In the genomic region with DNA sequence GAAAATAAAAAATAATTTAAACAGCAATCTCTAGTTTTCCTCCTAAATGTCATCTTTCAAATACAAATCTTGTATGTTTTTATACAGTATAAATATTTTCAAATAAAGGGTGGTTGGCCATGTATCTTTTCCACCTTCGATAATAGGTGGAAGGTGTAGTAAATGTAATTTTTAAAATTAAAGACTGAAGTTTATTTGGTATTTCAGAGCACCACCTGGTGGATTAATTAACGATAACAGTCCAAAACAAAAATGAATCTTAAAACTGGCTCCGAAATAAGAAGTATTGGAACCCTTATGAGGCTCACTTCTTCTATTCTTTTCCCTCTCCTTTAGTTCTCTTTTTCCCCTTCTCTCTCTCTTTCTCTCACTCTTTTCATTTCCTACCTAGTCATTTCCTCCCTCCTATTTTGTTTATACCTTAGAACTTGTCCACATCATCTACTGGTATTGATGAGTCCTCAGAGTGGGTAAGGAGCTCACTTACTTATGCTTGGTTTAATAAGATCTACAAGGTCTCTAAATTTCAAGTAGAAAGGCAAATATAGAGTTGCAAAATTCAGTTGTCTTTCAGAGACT, we compare ENCODE assay signal across 9 cellular contexts.
A peak's percentile ranks its signal among the peaks of the same experiment; 100 is the strongest.
DNase-seq lines count a peak whose midpoint lies in the region; ATAC-seq and TF ChIP-seq lines count a peak whose summit lies in the region.
"Had no signal": no experiment of that assay in that cellular context is flagged by ENCODE, and none has a peak within 500 bp of the region (broad histone marks: within the 10 kb centered on the region; RNA-seq: fewer than 3 reads in every experiment).

No MANE protein-coding gene starts in this region.

- BruUV-seq in MCF 10A (replicated peaks; lab: Mats Ljungman, UMichigan), result no TSS peak

- H2AFZ ChIP-seq in neural cell (ENCODE audit: low read depth, low read length), result no peak overlapping the region

- H3K79me2 ChIP-seq in neural cell (replicated peaks; ENCODE audit: insufficient read depth, low read length), result no peaks in the 10 kb centered on the region

- no peak for ATAC-seq in GM21390 (IDR thresholded peaks at IDR 0.05; ENCODE audit: unreplicated experiment)
- ATAC-seq in GM21526 (IDR thresholded peaks at IDR 0.05; ENCODE audit: low FRiP score, unreplicated experiment), result no peak

- no peaks in the 10 kb centered on the region for H4K20me1 ChIP-seq in neural cell (ENCODE audit: insufficient read depth)

- TF ChIP-seq CTCF in GM06990 (IDR thresholded peaks at IDR 0.05; ENCODE audit: insufficient read depth, low read length, poor library complexity, severe bottlenecking), result peak; percentile 33
- TF ChIP-seq CTCF in LNCaP clone FGC (IDR thresholded peaks at IDR 0.05; ENCODE audit: control insufficient read depth, extremely low read depth, insufficient read depth), result peak; percentile 41; the same call in 1 of the 2 replicates
- TF ChIP-seq CTCF in MCF 10A (IDR thresholded peaks at IDR 0.05; ENCODE audit: unreplicated experiment), result peak; percentile 47
- peak; percentile 53 for TF ChIP-seq CTCF in neural cell (IDR thresholded peaks at IDR 0.05; ENCODE audit: poor library complexity, severe bottlenecking)

- H3K9me3 Mint-ChIP-seq in MCF 10A (ENCODE audit: unreplicated experiment), result no peaks in the 10 kb centered on the region

- CTCF ChIA-PET in MCF 10A (lab: Yijun Ruan, JAX), result interaction anchor here (0.6 to 3.0 kb wide), 28 partner anchors 10 to 773 kb away, joined by 3 to 22 read pairs (median 4); partner anchors contain the start of gene SRD5A3

- H3K27ac ChIP-seq in neural cell (ENCODE audit: low read length), result no peak overlapping the region

- H3K4me1 Mint-ChIP-seq in MCF 10A (ENCODE audit: insufficient read depth, unreplicated experiment), result peaks cover 11% of the 10 kb centered on the region

- no peaks in the 10 kb centered on the region for H3K27me3 Mint-ChIP-seq in MCF 10A (ENCODE audit: insufficient read depth, unreplicated experiment)

- H3K36me3 Mint-ChIP-seq in MCF 10A (ENCODE audit: insufficient read depth, unreplicated experiment), result peaks cover 5% of the 10 kb centered on the region

- no peak for TF ChIP-seq EP300 in neural cell (conservative IDR thresholded peaks at IDR 0.05; ENCODE audit: poor library complexity, severe bottlenecking)

- no peak overlapping the region for H3K4me3 Mint-ChIP-seq in MCF 10A (ENCODE audit: unreplicated experiment)

- H3K4me2 ChIP-seq in neural cell (ENCODE audit: low read length), result no peak overlapping the region

- intact Hi-C loops in MCF 10A (cut with micrococcal nuclease), result loop anchor here (1.0 to 10.0 kb wide), 7 partner anchors 102 to 765 kb away; partner anchors contain the start of genes CLOCK, NMU and SRD5A3

- POLR2A ChIA-PET in MCF 10A (lab: Yijun Ruan, JAX), result interaction anchor here (0.7 to 1.5 kb wide), 2 partner anchors 21 to 131 kb away, joined by 3 to 6 read pairs; no protein-coding TSS in a partner anchor

- H3K36me3 ChIP-seq in GM06990 (ENCODE audit: control insufficient read depth, insufficient read depth, low read length) (no peaks in the 10 kb centered on the region), neural cell (ENCODE audit: insufficient read depth, low read length) (no peaks in the 10 kb centered on the region)

- H3K9ac ChIP-seq in neural cell (ENCODE audit: low read length), result no peak overlapping the region

- no peaks in the 10 kb centered on the region for H3K27me3 ChIP-seq in GM06990 (replicated peaks; ENCODE audit: control insufficient read depth, insufficient read depth, low read length)
- H3K27me3 ChIP-seq in neural cell (ENCODE audit: insufficient read depth, low read depth, low read length), result no peaks in the 10 kb centered on the region

- H3F3A ChIP-seq in neural cell (ENCODE audit: insufficient read depth, low read length, poor library complexity, severe bottlenecking), result no peaks in the 10 kb centered on the region

- no peak overlapping the region for H3K4me3 ChIP-seq in GM06990 (replicated peaks; ENCODE audit: low read depth, low read length)
- H3K4me3 ChIP-seq in LNCaP clone FGC (ENCODE audit: low read depth, low read length), result no peak overlapping the region
- H3K4me3 ChIP-seq in neural cell (ENCODE audit: low read length), result no peak overlapping the region

- no peak overlapping the region for H3K27ac Mint-ChIP-seq in MCF 10A (ENCODE audit: low read depth, unreplicated experiment)

- H3K9me3 ChIP-seq in neural cell (ENCODE audit: low read length), result no peaks in the 10 kb centered on the region

- DNase-seq in GM06990 (ENCODE audit: extremely low read depth, insufficient read length) (no peak), LNCaP clone FGC (ENCODE audit: low read depth) (no peak), MCF 10A (ENCODE audit: unreplicated experiment) (peak; percentile 27)
- DNase-seq in activated CD4-positive, alpha-beta T cell treated with anti-CD3 and anti-CD28 coated beads, Interleukin-2, amount 50 U/mL, for 48 hours, result no peak
- DNase-seq: activated gamma-delta T cell; stimulated activated CD4-positive, alpha-beta T cell treated with anti-CD3 and anti-CD28 coated beads, Interleukin-4, amount 100 ng/mL, for 4 hours had no signal

- H3K9me2 ChIP-seq in neural cell (ENCODE audit: insufficient read depth, low read length), result no peaks in the 10 kb centered on the region

- peak; percentile 61 for TF ChIP-seq RAD21 in neural cell (conservative IDR thresholded peaks at IDR 0.05)

TF ChIP-seq in neural cell, 6 proteins besides CTCF, POLR2A, EP300 and RAD21:
- TF ChIP-seq POLR2AphosphoS5 (IDR thresholded peaks at IDR 0.05) (no peak), SMC3 (conservative IDR thresholded peaks at IDR 0.05; ENCODE audit: poor library complexity) (peak; percentile 58), MXI1 (conservative IDR thresholded peaks at IDR 0.05; ENCODE audit: poor library complexity, severe bottlenecking) (no peak), TAF1 (IDR thresholded peaks at IDR 0.05; ENCODE audit: low read depth) (no peak)
